1 cellular context compared by ENCODE assay signal in the genomic region with DNA sequence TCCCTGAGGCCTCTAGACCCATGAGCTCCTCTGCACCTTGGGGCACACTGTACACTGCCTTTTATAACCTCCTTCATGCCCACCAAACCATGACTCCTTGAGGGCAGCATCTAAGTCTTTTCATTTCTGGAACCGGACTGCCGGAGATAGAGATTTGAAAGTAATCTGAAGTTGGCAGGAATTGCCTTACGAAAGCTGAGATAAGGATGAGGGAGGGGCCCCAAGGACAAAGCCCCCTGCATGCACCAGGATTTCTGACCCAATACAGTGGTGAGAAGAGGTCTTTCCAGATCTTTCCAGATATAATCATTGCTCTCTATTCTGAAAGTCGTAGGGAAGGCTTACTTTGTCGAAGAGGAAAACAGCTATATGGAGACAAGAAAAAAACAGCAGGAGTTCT.
TF ChIP-seq lines count a peak whose summit lies in the region.

No MANE protein-coding gene starts in this region.

TF ChIP-seq in GM23338, 12 proteins besides CTCF, POLR2A, EP300 and RAD21:
- TF ChIP-seq ZNF462 (CRISPR knock-in tag; IDR thresholded peaks at IDR 0.05): no peak
- TF ChIP-seq NANOG (IDR thresholded peaks at IDR 0.05; ENCODE audit: borderline replicate concordance): no peak
- no peak for TF ChIP-seq EZH2phosphoT487 (IDR thresholded peaks at IDR 0.05; ENCODE audit: unreplicated experiment)
